In genomic region chr11:25838918-25839611, GRCh38 we compare ENCODE assay signal across 23 cellular contexts.
DNase-seq lines count a peak whose midpoint lies in the region; ATAC-seq, FAIRE-seq and TF ChIP-seq lines count a peak whose summit lies in the region.
"Had no signal": no experiment of that assay in that cellular context is flagged by ENCODE, and none has a peak within 500 bp of the region (broad histone marks: within the 10 kb centered on the region; RNA-seq: fewer than 3 reads in every experiment).

No MANE protein-coding gene starts in this region.

- H3K9me3 ChIP-seq in PC-3 (ENCODE audit: low read length) = no peaks in the 10 kb centered on the region
- H3K9me3 ChIP-seq: BLaER1 treated with 17β-estradiol and CSF1 and Interleukin-3, amounts not matched to agents 10 nM and 100 nM; colonic mucosa; left lung; thoracic aorta had no signal

- no peak overlapping the region for H3K27ac Mint-ChIP-seq in stimulated activated naive B cell treated with anti-CD40 and anti-IgM and Interleukin-4, amounts not matched to agents 10 μg/mL and 1 μg/mL and 100 μg/mL, for 72 hours
- H3K27ac Mint-ChIP-seq: activated naive CD4-positive, alpha-beta T cell treated with anti-CD3 and anti-CD28 coated beads, Interleukin-2, amount 50 U/mL, for 24 hours had no signal

- no peaks in the 10 kb centered on the region for H4K20me1 ChIP-seq in PC-3 (ENCODE audit: low read length)
- H4K20me1 ChIP-seq: BLaER1 treated with 17β-estradiol and CSF1 and Interleukin-3, amounts not matched to agents 10 nM and 100 nM had no signal

- H3K9ac ChIP-seq in PC-3 (ENCODE audit: low read length) = no peak overlapping the region
- H3K9ac ChIP-seq: BLaER1 treated with 17β-estradiol and CSF1 and Interleukin-3, amounts not matched to agents 10 nM and 100 nM; KMS-11 had no signal

- no TSS peak for BruUV-seq in PC-3 (replicated peaks; lab: Mats Ljungman, UMichigan)

- no peaks in the 10 kb centered on the region for H3K27me3 ChIP-seq in PC-3 (ENCODE audit: low read length)
- H3K27me3 ChIP-seq: BLaER1 treated with 17β-estradiol and CSF1 and Interleukin-3, amounts not matched to agents 10 nM and 100 nM; colonic mucosa; left lung had no signal

- H3K4me1 Mint-ChIP-seq in stimulated activated naive B cell treated with anti-CD40 and anti-IgM and Interleukin-4, amounts not matched to agents 10 μg/mL and 1 μg/mL and 100 μg/mL, for 72 hours = no peaks in the 10 kb centered on the region
- H3K4me1 Mint-ChIP-seq: activated naive CD4-positive, alpha-beta T cell treated with anti-CD3 and anti-CD28 coated beads, Interleukin-2, amount 50 U/mL, for 24 hours had no signal

- H3K9me2 ChIP-seq in PC-3 (replicated peaks; ENCODE audit: low read length) = no peaks in the 10 kb centered on the region

- ATAC-seq in PC-3 = peak; percentile 63
- ATAC-seq in stimulated activated naive B cell treated with anti-CD40 and anti-IgM and Interleukin-4, amounts not matched to agents 10 μg/mL and 1 μg/mL and 100 μg/mL, for 72 hours (replicated peaks) = peak; percentile 34
- ATAC-seq in GM21447 (IDR thresholded peaks at IDR 0.05; ENCODE audit: unreplicated experiment) = no peak
- ATAC-seq: left lung, Panc1 had no signal

- intact Hi-C loops in PC-3 (cut with micrococcal nuclease) = no loop called here

- DNase-seq in DMS53 (lab: John Stamatoyannopoulos, UW) (peak; percentile 26), DMS53 treated with DMSO at 0.1 percent for 48 hours (lab: John Stamatoyannopoulos, UW; ENCODE audit: unreplicated experiment) (no peak), PC-3 (peak; percentile 31), foreskin melanocyte (peak; percentile 53), hepatic stellate cell (ENCODE audit: low spot score) (no peak), frontal cortex (ENCODE audit: low spot score in 2 of 2) (no peak)
- DNase-seq in stimulated activated naive B cell treated with anti-CD40 and anti-IgM and Interleukin-4, amounts not matched to agents 10 μg/mL and 1 μg/mL and 100 μg/mL, for 72 hours = no peak
- DNase-seq: 8988T; activated T-cell treated with anti-CD3 and anti-CD28 coated beads, Interleukin-2, amount 50 U/mL, for 1 hour; colonic mucosa; DMS153; foreskin fibroblast; left lung; NCI-H69; stimulated activated CD4-positive, alpha-beta T cell treated with anti-CD3 and anti-CD28 coated beads, Interleukin-12 subunit alpha, Interleukin-12 subunit beta, amount 100 ng/mL, for 4 hours had no signal

- no peaks in the 10 kb centered on the region for H3K27me3 Mint-ChIP-seq in stimulated activated naive B cell treated with anti-CD40 and anti-IgM and Interleukin-4, amounts not matched to agents 10 μg/mL and 1 μg/mL and 100 μg/mL, for 72 hours
- H3K27me3 Mint-ChIP-seq: activated naive CD4-positive, alpha-beta T cell treated with anti-CD3 and anti-CD28 coated beads, Interleukin-2, amount 50 U/mL, for 24 hours had no signal

- POLR2A ChIA-PET in PC-3 (lab: Charles Lee; ENCODE audit: unreplicated experiment) = no interaction called here

- no peak overlapping the region for H3K4me3 Mint-ChIP-seq in stimulated activated naive B cell treated with anti-CD40 and anti-IgM and Interleukin-4, amounts not matched to agents 10 μg/mL and 1 μg/mL and 100 μg/mL, for 72 hours
- H3K4me3 Mint-ChIP-seq: activated naive CD4-positive, alpha-beta T cell treated with anti-CD3 and anti-CD28 coated beads, Interleukin-2, amount 50 U/mL, for 24 hours had no signal

- H3K4me2 ChIP-seq in PC-3 (ENCODE audit: low read length) = no peak overlapping the region
- H3K4me2 ChIP-seq: BLaER1 treated with 17β-estradiol and CSF1 and Interleukin-3, amounts not matched to agents 10 nM and 100 nM; KMS-11 had no signal

- no peaks in the 10 kb centered on the region for H3K36me3 ChIP-seq in PC-3 (ENCODE audit: low read depth, low read length)
- H3K36me3 ChIP-seq: BLaER1 treated with 17β-estradiol and CSF1 and Interleukin-3, amounts not matched to agents 10 nM and 100 nM; colonic mucosa; left lung; thoracic aorta had no signal

- no peaks in the 10 kb centered on the region for H3F3A ChIP-seq in PC-3 (ENCODE audit: low read length, unreplicated experiment)

- H3K27ac ChIP-seq in PC-3 (ENCODE audit: low read length) = no peak overlapping the region
- H3K27ac ChIP-seq: BLaER1 treated with 17β-estradiol and CSF1 and Interleukin-3, amounts not matched to agents 10 nM and 100 nM; colonic mucosa; KMS-11; left lung; thoracic aorta had no signal

- no peak overlapping the region for H2AFZ ChIP-seq in PC-3 (ENCODE audit: low read length)

- H3K4me1 ChIP-seq in PC-3 (ENCODE audit: insufficient read depth, low read length) = no peaks in the 10 kb centered on the region
- H3K4me1 ChIP-seq: BLaER1 treated with 17β-estradiol and CSF1 and Interleukin-3, amounts not matched to agents 10 nM and 100 nM; colonic mucosa; left lung had no signal

- CTCF ChIA-PET in PC-3 (lab: Charles Lee) = no interaction called here

- no peak for FAIRE-seq in frontal cortex (lab: Jason Lieb, UNC)
- FAIRE-seq: endothelial cell of umbilical vein, H1 had no signal

- no peaks in the 10 kb centered on the region for H3K79me2 ChIP-seq in PC-3 (ENCODE audit: low read length)

- H3K4me3 ChIP-seq in PC-3 (ENCODE audit: low read length) = no peak overlapping the region
- H3K4me3 ChIP-seq: BLaER1 treated with 17β-estradiol and CSF1 and Interleukin-3, amounts not matched to agents 10 nM and 100 nM; colonic mucosa; left lung; thoracic aorta had no signal

- H3K9me3 Mint-ChIP-seq in stimulated activated naive B cell treated with anti-CD40 and anti-IgM and Interleukin-4, amounts not matched to agents 10 μg/mL and 1 μg/mL and 100 μg/mL, for 72 hours = peaks cover under 1 to 5% of the 10 kb centered on the region in 2 donors
- H3K9me3 Mint-ChIP-seq: activated naive CD4-positive, alpha-beta T cell treated with anti-CD3 and anti-CD28 coated beads, Interleukin-2, amount 50 U/mL, for 24 hours had no signal

- peak; percentile 29; the same call in 1 of the 2 replicates for TF ChIP-seq CTCF in PC-3 (conservative IDR thresholded peaks at IDR 0.05; ENCODE audit: low read depth, low read length)

- no peaks in the 10 kb centered on the region for H3K36me3 Mint-ChIP-seq in stimulated activated naive B cell treated with anti-CD40 and anti-IgM and Interleukin-4, amounts not matched to agents 10 μg/mL and 1 μg/mL and 100 μg/mL, for 72 hours
- H3K36me3 Mint-ChIP-seq: activated naive CD4-positive, alpha-beta T cell treated with anti-CD3 and anti-CD28 coated beads, Interleukin-2, amount 50 U/mL, for 24 hours had no signal

Comparison
In these comparisons a context has a peak if more than half of its experiments do, and no peak if none do; other contexts are left out.
1. DNase-seq: peak in DMS53 (single experiment), PC-3 (single experiment) and foreskin melanocyte (single experiment); none in DMS53 treated with DMSO at 0.1 percent for 48 hours (single experiment), stimulated activated naive B cell treated with anti-CD40 and anti-IgM and Interleukin-4, amounts not matched to agents 10 μg/mL and 1 μg/mL and 100 μg/mL, for 72 hours (single experiment), hepatic stellate cell (single experiment) and frontal cortex (0 of 2).